In the genomic region with DNA sequence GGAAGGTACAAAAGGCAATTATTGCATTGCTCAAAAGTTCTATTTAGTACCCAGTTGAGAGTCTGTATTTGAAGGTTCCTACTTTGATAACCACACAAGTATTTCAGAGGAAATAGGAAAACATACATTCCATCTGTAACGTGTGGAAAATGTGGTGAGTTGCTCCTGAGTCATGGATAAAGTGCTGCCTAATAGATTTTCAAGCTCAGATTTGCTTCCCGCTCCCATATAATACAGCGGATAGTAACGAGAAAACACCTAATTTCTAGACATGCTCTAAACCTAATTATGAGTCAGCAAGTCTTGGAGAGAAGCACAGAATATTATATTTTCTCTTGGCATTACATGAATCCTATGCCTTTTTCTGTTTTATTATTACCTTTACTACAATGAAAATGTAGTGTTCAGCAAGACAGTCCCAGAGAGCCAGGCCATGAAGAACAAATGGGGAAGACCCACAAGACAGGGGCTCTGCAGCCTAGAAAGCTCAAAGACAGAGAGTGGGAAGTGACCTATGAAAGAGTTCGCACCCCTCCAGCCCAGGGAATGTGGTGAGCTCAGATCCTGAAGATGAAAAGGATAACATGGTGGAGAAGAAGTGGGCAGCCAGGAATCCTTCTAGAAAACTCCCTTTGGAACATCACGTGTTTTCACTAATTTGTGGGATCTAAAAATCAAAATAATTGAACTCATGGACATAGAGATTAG, we compare ENCODE assay signal across 12 cellular contexts.
DNase-seq lines count a peak whose midpoint lies in the region; ATAC-seq and TF ChIP-seq lines count a peak whose summit lies in the region.
"Had no signal": no experiment of that assay in that cellular context is flagged by ENCODE, and none has a peak within 500 bp of the region (broad histone marks: within the 10 kb centered on the region; RNA-seq: fewer than 3 reads in every experiment).

No MANE protein-coding gene starts in this region.

- BruUV-seq in OCI-LY7 (replicated peaks; lab: Mats Ljungman, UMichigan) = no TSS peak

- H3K4me3 ChIP-seq in SK-N-SH (ENCODE audit: low read depth in 2 of 2, low read length in 1 of 2) (no peak overlapping the region), fibroblast of lung (replicated peaks in 1 of 4; ENCODE audit: control extremely low read depth in 1 of 4, insufficient read depth in 1 of 4, low read depth in 3 of 4, low read length in 4 of 4) (no peak overlapping the region), OCI-LY7 (ENCODE audit: low read depth, low read length, poor library complexity, severe bottlenecking) (no peak overlapping the region), colonic mucosa (no peak overlapping the region)

- H4K20me1 ChIP-seq in SK-N-SH (ENCODE audit: insufficient read depth) (no peaks in the 10 kb centered on the region), fibroblast of lung (ENCODE audit: control insufficient read depth, extremely low read depth, insufficient read depth, low read length) (no peaks in the 10 kb centered on the region), OCI-LY7 (ENCODE audit: insufficient read depth, low read length) (no peaks in the 10 kb centered on the region)

- peak in 1 of 2 experiments; percentile 57; a peak in 1 of 4 replicates for TF ChIP-seq EP300 in SK-N-SH (IDR thresholded peaks at IDR 0.05; ENCODE audit: borderline replicate concordance in 1 of 2, low read depth in 1 of 2, low read length in 1 of 2)

- TF ChIP-seq CTCF in SK-N-SH (IDR thresholded peaks at IDR 0.05) (no peak), fibroblast of lung (conservative IDR thresholded peaks at IDR 0.05 in 1 of 2, IDR thresholded peaks at IDR 0.05 in 1 of 2; ENCODE audit: low read depth in 1 of 2, low read length in 2 of 2) (no peak), OCI-LY7 (conservative IDR thresholded peaks at IDR 0.05; ENCODE audit: low read length) (no peak), colonic mucosa (IDR thresholded peaks at IDR 0.05) (no peak)

- ATAC-seq in GM19455 (IDR thresholded peaks at IDR 0.05; ENCODE audit: unreplicated experiment) = no peak
- ATAC-seq in HG03571 (IDR thresholded peaks at IDR 0.05; ENCODE audit: unreplicated experiment) = no peak

- peak overlapping the region; percentile 44 to 87 for H3K27ac ChIP-seq in SK-N-SH (ENCODE audit: low read depth in 2 of 2, low read length in 1 of 2)
- H3K27ac ChIP-seq in fibroblast of lung (ENCODE audit: insufficient read depth, low read length) = peak overlapping the region; percentile 27
- H3K27ac ChIP-seq in OCI-LY7 (ENCODE audit: low read depth, low read length, poor library complexity, severe bottlenecking) = no peak overlapping the region
- H3K27ac ChIP-seq in colonic mucosa = no peak overlapping the region

- TF ChIP-seq RAD21 in SK-N-SH (IDR thresholded peaks at IDR 0.05; ENCODE audit: low read length) = no peak

- H3K79me2 ChIP-seq in SK-N-SH (ENCODE audit: insufficient read depth) (peaks cover 16% of the 10 kb centered on the region), fibroblast of lung (ENCODE audit: control insufficient read depth, insufficient read depth, low read length) (peaks cover 37% of the 10 kb centered on the region), OCI-LY7 (ENCODE audit: insufficient read depth, low read depth, low read length) (no peaks in the 10 kb centered on the region)

- H3K9me2 ChIP-seq in SK-N-SH = no peaks in the 10 kb centered on the region
- no peaks in the 10 kb centered on the region for H3K9me2 ChIP-seq in OCI-LY7 (ENCODE audit: insufficient read depth, low read length)

- DNase-seq in ELR (ENCODE audit: low read depth) (peak; percentile 94), SK-N-SH (no peak), fibroblast of lung (ENCODE audit: low read depth in 2 of 2) (peak; percentile 78 to 96), pulmonary artery endothelial cell (ENCODE audit: low read depth, low spot score) (peak; percentile 40), OCI-LY7 (ENCODE audit: low spot score) (no peak), colonic mucosa (no peak)
- DNase-seq: activated CD4-positive, alpha-beta T cell treated with anti-CD3 and anti-CD28 coated beads, Interleukin-2, amount 50 U/mL, for 4 hours; activated effector memory CD4-positive, alpha-beta T cell treated with anti-CD3 and anti-CD28 coated beads, Interleukin-2, amount 50 U/mL, for 16 hours; CD4-positive, alpha-beta T cell; NCI-H2107 had no signal

- peak overlapping the region; percentile 31; the same call in 1 of the 2 replicates for H3K9ac ChIP-seq in SK-N-SH
- H3K9ac ChIP-seq in fibroblast of lung (ENCODE audit: insufficient read depth, low read length) = no peak overlapping the region
- H3K9ac ChIP-seq in colonic mucosa (ENCODE audit: low read depth in 2 of 2, low read length in 2 of 2) = no peak overlapping the region

- H3K9me3 ChIP-seq in SK-N-SH = no peaks in the 10 kb centered on the region
- no peaks in the 10 kb centered on the region for H3K9me3 ChIP-seq in fibroblast of lung (ENCODE audit: control insufficient read depth, insufficient read depth, low read depth, low read length)
- H3K9me3 ChIP-seq in OCI-LY7 (ENCODE audit: low read length) = no peaks in the 10 kb centered on the region
- H3K9me3 ChIP-seq in colonic mucosa = no peaks in the 10 kb centered on the region

- no peaks in the 10 kb centered on the region for H3K27me3 ChIP-seq in SK-N-SH (ENCODE audit: insufficient read depth)
- no peaks in the 10 kb centered on the region for H3K27me3 ChIP-seq in fibroblast of lung (ENCODE audit: control insufficient read depth, insufficient read depth, low read length)
- no peaks in the 10 kb centered on the region for H3K27me3 ChIP-seq in colonic mucosa

- WGBS in SK-N-SH (ENCODE audit: low lambda C conversion rate) = 39% methylated on average over 6 of the region's 6 CpGs

- H3K4me1 ChIP-seq in SK-N-SH (ENCODE audit: control insufficient read depth in 1 of 2, insufficient read depth in 2 of 2, low read depth in 1 of 2, low read length in 1 of 2) = peaks cover 4 to 48% of the 10 kb centered on the region in 2 experiments
- peaks cover 9% of the 10 kb centered on the region for H3K4me1 ChIP-seq in fibroblast of lung (ENCODE audit: control insufficient read depth, extremely low read depth, insufficient read depth, low read length)
- no peaks in the 10 kb centered on the region for H3K4me1 ChIP-seq in OCI-LY7 (ENCODE audit: insufficient read depth, low read length, poor library complexity, severe bottlenecking)
- no peaks in the 10 kb centered on the region for H3K4me1 ChIP-seq in colonic mucosa

- H2AFZ ChIP-seq in SK-N-SH (ENCODE audit: low read depth) (no peak overlapping the region), fibroblast of lung (ENCODE audit: low read length) (no peak overlapping the region), OCI-LY7 (ENCODE audit: low read length) (no peak overlapping the region)

- CTCF ChIA-PET in SK-N-SH (lab: Yijun Ruan, JAX) = no interaction called here
- CTCF ChIA-PET in OCI-LY7 (lab: Charles Lee; ENCODE audit: unreplicated experiment) = no interaction called here

- peaks cover 10 to 15% of the 10 kb centered on the region in 2 experiments for H3K36me3 ChIP-seq in SK-N-SH (replicated peaks in 1 of 2; ENCODE audit: control insufficient read depth in 1 of 2, insufficient read depth in 2 of 2, low read length in 1 of 2)
- H3K36me3 ChIP-seq in fibroblast of lung (ENCODE audit: control insufficient read depth, insufficient read depth, low read length) = no peaks in the 10 kb centered on the region
- no peaks in the 10 kb centered on the region for H3K36me3 ChIP-seq in OCI-LY7 (ENCODE audit: insufficient read depth, low read length)
- no peaks in the 10 kb centered on the region for H3K36me3 ChIP-seq in colonic mucosa

- H3K4me2 ChIP-seq in SK-N-SH (peak overlapping the region; percentile 56), fibroblast of lung (ENCODE audit: extremely low read depth, insufficient read depth, low read length) (no peak overlapping the region), OCI-LY7 (ENCODE audit: low read length) (no peak overlapping the region)

- peaks cover 22% of the 10 kb centered on the region for H3F3A ChIP-seq in SK-N-SH (replicated peaks; ENCODE audit: insufficient read depth)

- intact Hi-C loops in OCI-LY7 (cut with micrococcal nuclease; ENCODE audit: unreplicated experiment) = no loop called here
- intact Hi-C loops in colonic mucosa (cut with DNase I) = no loop called here

- POLR2A ChIA-PET in SK-N-SH (lab: Yijun Ruan, JAX) (no interaction called here), OCI-LY7 (lab: Charles Lee) (no interaction called here)

TF ChIP-seq in SK-N-SH, 30 proteins besides CTCF, POLR2A, EP300 and RAD21 (continues in another document):
- TF ChIP-seq SMC3 (IDR thresholded peaks at IDR 0.05; ENCODE audit: low read depth, low read length) (no peak), TEAD4 (IDR thresholded peaks at IDR 0.05; ENCODE audit: borderline replicate concordance, insufficient read depth) (peak; percentile 49; the same call in 1 of the 2 replicates), IRF3 (IDR thresholded peaks at IDR 0.05; ENCODE audit: low read depth, low read length) (no peak), ELF1 (IDR thresholded peaks at IDR 0.05) (no peak), MEF2A (IDR thresholded peaks at IDR 0.05; ENCODE audit: borderline replicate concordance, low read depth) (no peak), POLR2AphosphoS5 (IDR thresholded peaks at IDR 0.05; ENCODE audit: low read depth, low read length) (no peak), RCOR1 (IDR thresholded peaks at IDR 0.05; ENCODE audit: low read length) (no peak)
- TF ChIP-seq, protein P1, sequence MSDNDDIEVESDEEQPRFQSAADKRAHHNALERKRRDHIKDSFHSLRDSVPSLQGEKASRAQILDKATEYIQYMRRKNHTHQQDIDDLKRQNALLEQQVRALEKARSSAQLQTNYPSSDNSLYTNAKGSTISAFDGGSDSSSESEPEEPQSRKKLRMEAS (IDR thresholded peaks at IDR 0.05; ENCODE audit: low read depth) = 0 out of 2 replicates have a peak, but pooled peaks have one; percentile 28

Comparison
In these comparisons a context has a peak if more than half of its experiments do, and no peak if none do; other contexts are left out.
1. DNase-seq: peak in ELR (single experiment), fibroblast of lung (2 of 2) and pulmonary artery endothelial cell (single experiment); none in SK-N-SH (single experiment), OCI-LY7 (single experiment) and colonic mucosa (single experiment).
2. H3K27ac ChIP-seq: peak in SK-N-SH (2 of 2) and fibroblast of lung (single experiment); none in OCI-LY7 (single experiment) and colonic mucosa (single experiment).